9 cellular contexts compared by ENCODE assay signal in the genomic region with DNA sequence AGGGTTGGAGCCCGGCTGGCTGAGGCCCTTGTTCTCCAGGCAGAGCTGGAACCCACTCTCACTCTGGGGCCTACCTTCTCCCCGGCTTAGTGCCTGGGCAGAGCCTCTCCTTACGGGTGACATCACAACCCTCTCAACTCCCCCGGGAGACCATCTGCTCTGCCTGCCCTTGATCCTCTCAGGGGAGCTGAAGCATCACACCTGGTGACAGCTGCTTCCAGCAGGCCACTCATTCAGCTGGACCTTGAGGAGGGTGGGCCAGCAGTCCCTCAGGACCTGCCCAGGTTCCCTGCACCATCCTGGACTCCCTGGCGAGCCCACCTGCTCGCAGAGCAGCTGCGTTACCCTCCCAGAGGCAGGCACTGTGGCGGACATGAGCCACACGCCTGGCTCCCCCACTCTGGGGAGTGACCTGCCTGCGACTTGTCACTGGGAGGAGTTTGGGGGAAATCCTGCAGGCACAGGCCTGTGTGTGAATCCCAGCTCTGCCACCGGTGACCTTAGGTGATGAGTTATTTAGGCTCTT. TPM values are rescaled to one million over a fixed set of nuclear protein-coding genes. Genes with fewer than 3 reads are reported as not detected.
DNase-seq lines count a peak whose midpoint lies in the region; TF ChIP-seq lines count a peak whose summit lies in the region.
"Had no signal": no experiment of that assay in that cellular context is flagged by ENCODE, and none has a peak within 500 bp of the region (broad histone marks: within the 10 kb centered on the region; RNA-seq: fewer than 3 reads in every experiment).

No MANE protein-coding gene starts in this region.

- TF ChIP-seq POLR2A in esophagus muscularis mucosa (IDR thresholded peaks at IDR 0.05; ENCODE audit: low read depth), result no peak
- TF ChIP-seq POLR2A in erythroblast (IDR thresholded peaks at IDR 0.05; ENCODE audit: low read length), result no peak

- H3K4me1 ChIP-seq in H9 (ENCODE audit: insufficient read depth, low read length) (peaks cover 4% of the 10 kb centered on the region; the same call in 1 of the 2 replicates), esophagus muscularis mucosa (peaks cover 74 to 98% (median 90%) of the 10 kb centered on the region in 4 donors), skeletal muscle satellite cell (ENCODE audit: control insufficient read depth, insufficient read depth, low read length) (peaks cover 38% of the 10 kb centered on the region)

- TF ChIP-seq EP300 in esophagus muscularis mucosa (IDR thresholded peaks at IDR 0.05), result no peak

- H3K27ac ChIP-seq in H9 (ENCODE audit: insufficient read length, low read depth, low read length) (no peak overlapping the region), esophagus muscularis mucosa (replicated peaks in 1 of 4) (peak overlapping the region; percentile 60 to 77 (median 72))

- no peaks in the 10 kb centered on the region for H3K23me2 ChIP-seq in H9 (ENCODE audit: insufficient read length, low read depth, low read length, poor library complexity, severe bottlenecking)

- no peaks in the 10 kb centered on the region for H3K9me3 ChIP-seq in H9 (ENCODE audit: control insufficient read depth, low read depth, low read length)
- H3K9me3 ChIP-seq in esophagus muscularis mucosa, result no peaks in the 10 kb centered on the region
- no peaks in the 10 kb centered on the region for H3K9me3 ChIP-seq in skeletal muscle satellite cell (replicated peaks; ENCODE audit: low read length)

- no CpG with 5 or more reads among the region's 11 CpGs for WGBS in H9 (ENCODE audit: extremely low coverage, insufficient read length, low lambda C conversion rate)
- WGBS in esophagus muscularis mucosa, result 85% methylated on average over 4 of the region's 11 CpGs

- intact Hi-C loops in esophagus muscularis mucosa (cut with DNase I), result loop anchor here (5.0 to 10.0 kb wide), 2 partner anchors 71 to 123 kb away; no protein-coding TSS in a partner anchor

- H3K4ac ChIP-seq in H9 (ENCODE audit: low read depth, low read length), result no peak overlapping the region

- no peak overlapping the region for H4K5ac ChIP-seq in H9 (ENCODE audit: insufficient read length, low read depth, low read length)

- no peaks in the 10 kb centered on the region for H3K9me3 Mint-ChIP-seq in H9

- H3K27me3 ChIP-seq in H9 (ENCODE audit: insufficient read depth, low read length) (no peaks in the 10 kb centered on the region), esophagus muscularis mucosa (no peaks in the 10 kb centered on the region), skeletal muscle satellite cell (ENCODE audit: control insufficient read depth, insufficient read depth, low read length) (no peaks in the 10 kb centered on the region)

- DNase-seq in DMS153 (lab: John Stamatoyannopoulos, UW) (peak; percentile 78), H9 (no peak), NCI-H2171 (lab: John Stamatoyannopoulos, UW) (peak; percentile 92), esophagus muscularis mucosa (ENCODE audit: extremely low spot score) (no peak), middle frontal gyrus (ENCODE audit: extremely low spot score, low spot score) (no peak), NCI-H446 (lab: John Stamatoyannopoulos, UW) (no peak), erythroblast (lab: John Stamatoyannopoulos, UW) (no peak)

- no peak for TF ChIP-seq CTCF in H9 (conservative IDR thresholded peaks at IDR 0.05)
- TF ChIP-seq CTCF in esophagus muscularis mucosa (IDR thresholded peaks at IDR 0.05), result no peak

- no peak overlapping the region for H4K8ac ChIP-seq in H9 (replicated peaks; ENCODE audit: insufficient read length, low read depth, low read length)

- H3K56ac ChIP-seq in H9 (ENCODE audit: insufficient read length, low read depth, low read length), result no peak overlapping the region

- H3K4me3 ChIP-seq in esophagus muscularis mucosa (peak overlapping the region in 3 of 4 donors; percentile 0 to 26 (median 7)), skeletal muscle satellite cell (ENCODE audit: low read length) (no peak overlapping the region)

- H2AK5ac ChIP-seq in H9 (ENCODE audit: insufficient read length, low read length), result no peak overlapping the region

- H3K4me2 ChIP-seq in H9 (ENCODE audit: insufficient read depth, insufficient read length, low read length), result no peak overlapping the region
- H3K4me2 ChIP-seq in skeletal muscle satellite cell (ENCODE audit: low read length), result peak overlapping the region; percentile 4

- no peaks in the 10 kb centered on the region for H3K27me3 Mint-ChIP-seq in H9 (ENCODE audit: low read depth)
- H3K27me3 Mint-ChIP-seq: activated naive CD8-positive, alpha-beta T cell had no signal

- no peak overlapping the region for H2BK120ac ChIP-seq in H9 (ENCODE audit: low read depth, low read length, poor library complexity, severe bottlenecking)

- peaks cover 3 to 23% (median 9%) of the 10 kb centered on the region in 3 experiments; a peak in 6 of 7 replicates for H3K36me3 Mint-ChIP-seq in H9 (ENCODE audit: insufficient read depth in 1 of 3, low read depth in 3 of 3)
- H3K36me3 Mint-ChIP-seq: activated naive CD8-positive, alpha-beta T cell had no signal

- peaks cover 66% of the 10 kb centered on the region; the same call in 1 of the 2 replicates for H3K79me2 ChIP-seq in H9 (ENCODE audit: insufficient read depth, low read length)

- H3K4me3 Mint-ChIP-seq in H9, result 0 out of 5 replicates have a peak overlapping the region, but pooled peaks of 1 of the 2 experiments have one; percentile 29
- H3K4me3 Mint-ChIP-seq: activated naive CD8-positive, alpha-beta T cell had no signal

- no peak overlapping the region for H2BK12ac ChIP-seq in H9 (ENCODE audit: insufficient read length, low read depth, low read length)

- no peaks in the 10 kb centered on the region for H3K36me3 ChIP-seq in esophagus muscularis mucosa
- H3K36me3 ChIP-seq in skeletal muscle satellite cell (ENCODE audit: insufficient read depth, low read length), result no peaks in the 10 kb centered on the region

- H3K4me1 Mint-ChIP-seq in H9, result peaks cover 53 to 77% of the 10 kb centered on the region in 2 experiments

- no peak overlapping the region for H3K18ac ChIP-seq in H9 (ENCODE audit: insufficient read length, low read depth, low read length)

- peak overlapping the region; percentile 63 to 83 (median 67); a peak in 3 of 7 replicates for H3K27ac Mint-ChIP-seq in H9
- H3K27ac Mint-ChIP-seq: activated naive CD8-positive, alpha-beta T cell had no signal

- no peak overlapping the region for H2BK5ac ChIP-seq in H9 (ENCODE audit: insufficient read length, low read length)

- no peak overlapping the region for H2BK20ac ChIP-seq in H9 (ENCODE audit: low read depth, low read length, poor library complexity, severe bottlenecking)

- H4K91ac ChIP-seq in H9 (ENCODE audit: insufficient read length, low read depth, low read length), result no peak overlapping the region

- H2AFZ ChIP-seq in H9 (ENCODE audit: low read length), result no peak overlapping the region

- no peak overlapping the region for H3T11ph ChIP-seq in H9 (ENCODE audit: low read length)

- no peak overlapping the region for H2BK15ac ChIP-seq in H9 (ENCODE audit: low read depth, low read length)

- peaks cover 7% of the 10 kb centered on the region for H4K20me1 ChIP-seq in H9 (ENCODE audit: control insufficient read depth, insufficient read depth, insufficient read length)

- H3K9ac ChIP-seq in H9 (ENCODE audit: extremely low read depth, insufficient read length, low read length) (no peak overlapping the region), skeletal muscle satellite cell (ENCODE audit: low read depth, low read length) (peak overlapping the region; percentile 53)

- H3K79me1 ChIP-seq in H9 (ENCODE audit: insufficient read depth, low read depth, low read length, poor library complexity, severe bottlenecking), result peaks cover 23% of the 10 kb centered on the region

- no peak overlapping the region for H3K14ac ChIP-seq in H9 (ENCODE audit: insufficient read depth, low read length)

- no peak overlapping the region for H3K23ac ChIP-seq in H9 (ENCODE audit: insufficient read length, low read depth, low read length)

RNA-seq across cellular contexts. Expression of gene HS6ST1, which starts 13.1 kb away (rescaled TPM):
- total RNA-seq in H9 (2021) (58.9 and 60.2 TPM in 2 replicates), esophagus muscularis mucosa (10 to 100 TPM; 17.4 to 62.2 (median 38.5) TPM)
- total RNA-seq in skeletal muscle satellite cell (2012; rRNA removed), result 12.4 and 20.3 TPM in 2 replicates

Comparison
In these comparisons a context has a peak if more than half of its experiments do, and no peak if none do; other contexts are left out.
1. DNase-seq: peak in DMS153 (single experiment) and NCI-H2171 (single experiment); none in H9 (single experiment), esophagus muscularis mucosa (single experiment), middle frontal gyrus (single experiment), NCI-H446 (0 of 2) and erythroblast (0 of 2).